Comparison of ENCODE assay signal across 16 cellular contexts in genomic region chr2:162063281-162063680, GRCh38. TPM values are rescaled to one million over a fixed set of nuclear protein-coding genes. Genes with fewer than 3 reads are reported as not detected.
A peak's percentile ranks its signal among the peaks of the same experiment; 100 is the strongest.
DNase-seq lines count a peak whose midpoint lies in the region; ATAC-seq and TF ChIP-seq lines count a peak whose summit lies in the region.
"Had no signal": no experiment of that assay in that cellular context is flagged by ENCODE, and none has a peak within 500 bp of the region (broad histone marks: within the 10 kb centered on the region; RNA-seq: fewer than 3 reads in every experiment).

No MANE protein-coding gene starts in this region.

- H3K9me3 Mint-ChIP-seq in activated CD4-positive, alpha-beta T cell treated with anti-CD3 and anti-CD28 coated beads for 36 hours (ENCODE audit: low read depth) = no peaks in the 10 kb centered on the region
- no peaks in the 10 kb centered on the region for H3K9me3 Mint-ChIP-seq in activated T-helper 1 cell treated with anti-CD3 and anti-CD28 coated beads, Interleukin-12 subunit alpha, Interleukin-12 subunit beta, Interleukin-2, Interleukin-4 antibody, amounts not matched to agents 30 ng/mL and 10 ng/mL and 1 ng/mL, durations not matched to agents 14 hours and 24 hours and 36 hours
- peaks cover 1% of the 10 kb centered on the region for H3K9me3 Mint-ChIP-seq in memory B cell

- no peaks in the 10 kb centered on the region for H3K36me3 ChIP-seq in suprapubic skin
- no peaks in the 10 kb centered on the region for H3K36me3 ChIP-seq in transverse colon
- H3K36me3 ChIP-seq: sigmoid colon, WERI-Rb-1 had no signal

- H3K27me3 Mint-ChIP-seq in activated CD4-positive, alpha-beta T cell treated with anti-CD3 and anti-CD28 coated beads for 36 hours = no peaks in the 10 kb centered on the region
- H3K27me3 Mint-ChIP-seq in activated T-helper 1 cell treated with anti-CD3 and anti-CD28 coated beads, Interleukin-12 subunit alpha, Interleukin-12 subunit beta, Interleukin-2, Interleukin-4 antibody, amounts not matched to agents 30 ng/mL and 10 ng/mL and 1 ng/mL, durations not matched to agents 14 hours and 24 hours and 36 hours (ENCODE audit: insufficient read depth) = no peaks in the 10 kb centered on the region
- H3K27me3 Mint-ChIP-seq in memory B cell = no peaks in the 10 kb centered on the region

- CTCF ChIA-PET in activated CD4-positive, alpha-beta T cell treated with anti-CD3 and anti-CD28 coated beads for 36 hours (lab: Charles Lee) = interaction anchor here (0.7 kb wide), 1 partner anchor 61 kb away, joined by 4 read pairs; no protein-coding TSS in a partner anchor

- H3K27ac ChIP-seq in suprapubic skin (no peak overlapping the region), transverse colon (no peak overlapping the region)
- H3K27ac ChIP-seq: body of pancreas, sigmoid colon, WERI-Rb-1 had no signal

- peak; percentile 20 for ATAC-seq in activated CD4-positive, alpha-beta T cell treated with anti-CD3 and anti-CD28 coated beads for 36 hours
- ATAC-seq in GM18505 (IDR thresholded peaks at IDR 0.05; ENCODE audit: unreplicated experiment) (peak; percentile 7), memory B cell (ENCODE audit: low read depth) (peak; percentile 10), SK-N-SH treated with all-trans-retinoic acid at 6 μM for 48 hours (no peak)
- ATAC-seq: body of pancreas had no signal

- POLR2A ChIA-PET in activated CD4-positive, alpha-beta T cell treated with anti-CD3 and anti-CD28 coated beads for 36 hours (lab: Charles Lee) = no interaction called here

- TF ChIP-seq POLR2A in GM18505 (IDR thresholded peaks at IDR 0.05; ENCODE audit: borderline replicate concordance, extremely low read depth, insufficient read depth, insufficient read length) (no peak), suprapubic skin (IDR thresholded peaks at IDR 0.05) (no peak), transverse colon (IDR thresholded peaks at IDR 0.05) (no peak)

- H3K4me3 Mint-ChIP-seq in activated CD4-positive, alpha-beta T cell treated with anti-CD3 and anti-CD28 coated beads for 36 hours = peak overlapping the region; percentile 34
- peak overlapping the region; percentile 77 for H3K4me3 Mint-ChIP-seq in activated T-helper 1 cell treated with anti-CD3 and anti-CD28 coated beads, Interleukin-12 subunit alpha, Interleukin-12 subunit beta, Interleukin-2, Interleukin-4 antibody, amounts not matched to agents 30 ng/mL and 10 ng/mL and 1 ng/mL, durations not matched to agents 14 hours and 24 hours and 36 hours
- peak overlapping the region; percentile 12 for H3K4me3 Mint-ChIP-seq in memory B cell

- TF ChIP-seq EP300 in suprapubic skin (IDR thresholded peaks at IDR 0.05) = no peak
- TF ChIP-seq EP300 in transverse colon (IDR thresholded peaks at IDR 0.05; ENCODE audit: low read depth) = no peak

- intact Hi-C loops in activated CD4-positive, alpha-beta T cell treated with anti-CD3 and anti-CD28 coated beads for 36 hours (cut with DNase I, micrococcal nuclease) = loop anchor here (1.0 kb wide), 1 partner anchor 9 kb away; no protein-coding TSS in a partner anchor
- intact Hi-C loops in activated T-helper 1 cell treated with anti-CD3 and anti-CD28 coated beads, Interleukin-12 subunit alpha, Interleukin-12 subunit beta, Interleukin-2, Interleukin-4 antibody, amounts not matched to agents 30 ng/mL and 10 ng/mL and 1 ng/mL, durations not matched to agents 14 hours and 24 hours and 36 hours (cut with micrococcal nuclease) = loop anchor here (1.0 kb wide), 1 partner anchor 9 kb away; no protein-coding TSS in a partner anchor
- intact Hi-C loops in transverse colon (cut with DNase I; ENCODE audit: low total_unique reads) = no loop called here

- no peak for TF ChIP-seq CTCF in suprapubic skin (IDR thresholded peaks at IDR 0.05)
- TF ChIP-seq CTCF in transverse colon (IDR thresholded peaks at IDR 0.05) = no peak

- H3K9me3 ChIP-seq in suprapubic skin (no peaks in the 10 kb centered on the region), transverse colon (no peaks in the 10 kb centered on the region)
- H3K9me3 ChIP-seq: body of pancreas, sigmoid colon had no signal

- H3K4me3 ChIP-seq in suprapubic skin (no peak overlapping the region), transverse colon (no peak overlapping the region)
- H3K4me3 ChIP-seq: body of pancreas, lung, sigmoid colon had no signal

- WGBS in suprapubic skin = 21% methylated on average over 2 of the region's 2 CpGs
- 73 to 79% methylated on average over 2 of the region's 2 CpGs for WGBS in transverse colon (ENCODE audit: low coverage in 1 of 2), 2 donors

- in situ Hi-C loops in transverse colon (cut with MboI; ENCODE audit: low pct_ligation_motif_present in 1 of 4, low pct_unique_long_range_greater_than_20kb in 1 of 4, low sequenced_read_pairs in 3 of 4) = no loop called here

- peaks cover 59% of the 10 kb centered on the region for H3K4me1 Mint-ChIP-seq in activated CD4-positive, alpha-beta T cell treated with anti-CD3 and anti-CD28 coated beads for 36 hours
- H3K4me1 Mint-ChIP-seq in activated T-helper 1 cell treated with anti-CD3 and anti-CD28 coated beads, Interleukin-12 subunit alpha, Interleukin-12 subunit beta, Interleukin-2, Interleukin-4 antibody, amounts not matched to agents 30 ng/mL and 10 ng/mL and 1 ng/mL, durations not matched to agents 14 hours and 24 hours and 36 hours (ENCODE audit: low read depth) = peaks cover 93% of the 10 kb centered on the region
- H3K4me1 Mint-ChIP-seq in memory B cell = peaks cover 25% of the 10 kb centered on the region

- DNase-seq in activated CD4-positive, alpha-beta T cell treated with anti-CD3 and anti-CD28 coated beads for 36 hours = peak; percentile 18
- no peak for DNase-seq in activated CD4-positive, alpha-beta T cell treated with anti-CD3 and anti-CD28 coated beads for 48 hours
- no peak for DNase-seq in activated T-helper 1 cell treated with anti-CD3 and anti-CD28 coated beads, Interleukin-12 subunit alpha, Interleukin-12 subunit beta, Interleukin-2, Interleukin-4 antibody, amounts not matched to agents 30 ng/mL and 10 ng/mL and 1 ng/mL, durations not matched to agents 14 hours and 24 hours and 36 hours (ENCODE audit: low spot score)
- DNase-seq in memory B cell (ENCODE audit: low spot score in 2 of 2) (no peak), suprapubic skin (ENCODE audit: low spot score in 2 of 2) (no peak), transverse colon (no peak)
- DNase-seq: ACHN; body of pancreas; effector CD4-positive, alpha-beta T cell; foreskin fibroblast; NCI-H1930; sigmoid colon; WERI-Rb-1 had no signal

- peaks cover under 1% of the 10 kb centered on the region for H3K36me3 Mint-ChIP-seq in activated CD4-positive, alpha-beta T cell treated with anti-CD3 and anti-CD28 coated beads for 36 hours (ENCODE audit: low read depth)
- H3K36me3 Mint-ChIP-seq in activated T-helper 1 cell treated with anti-CD3 and anti-CD28 coated beads, Interleukin-12 subunit alpha, Interleukin-12 subunit beta, Interleukin-2, Interleukin-4 antibody, amounts not matched to agents 30 ng/mL and 10 ng/mL and 1 ng/mL, durations not matched to agents 14 hours and 24 hours and 36 hours (ENCODE audit: low read depth) = peaks cover 52% of the 10 kb centered on the region
- no peaks in the 10 kb centered on the region for H3K36me3 Mint-ChIP-seq in memory B cell

- H3K27ac Mint-ChIP-seq in activated CD4-positive, alpha-beta T cell treated with anti-CD3 and anti-CD28 coated beads for 36 hours = peak overlapping the region; percentile 72
- H3K27ac Mint-ChIP-seq in activated T-helper 1 cell treated with anti-CD3 and anti-CD28 coated beads, Interleukin-12 subunit alpha, Interleukin-12 subunit beta, Interleukin-2, Interleukin-4 antibody, amounts not matched to agents 30 ng/mL and 10 ng/mL and 1 ng/mL, durations not matched to agents 14 hours and 24 hours and 36 hours = peak overlapping the region; percentile 94
- peak overlapping the region; percentile 62 for H3K27ac Mint-ChIP-seq in memory B cell

- H3K4me1 ChIP-seq in suprapubic skin = no peaks in the 10 kb centered on the region
- peaks cover 0 to 13% (median 7%) of the 10 kb centered on the region in 4 donors for H3K4me1 ChIP-seq in transverse colon
- H3K4me1 ChIP-seq: body of pancreas had no signal

- H3K27me3 ChIP-seq in suprapubic skin (no peaks in the 10 kb centered on the region), transverse colon (no peaks in the 10 kb centered on the region)
- H3K27me3 ChIP-seq: body of pancreas, sigmoid colon had no signal

TF ChIP-seq in SK-N-SH treated with all-trans-retinoic acid at 6 μM for 48 hours, 23 proteins besides CTCF, POLR2A, EP300 and RAD21 (continues in another document):
- TF ChIP-seq ZNF8 (CRISPR knock-in tag; IDR thresholded peaks at IDR 0.05) = no peak
- TF ChIP-seq TCF4 (CRISPR knock-in tag; IDR thresholded peaks at IDR 0.05; ENCODE audit: borderline replicate concordance) = no peak
- TF ChIP-seq CREB5 (CRISPR knock-in tag; IDR thresholded peaks at IDR 0.05; ENCODE audit: low read depth) = no peak
- no peak for TF ChIP-seq SNAI2 (CRISPR knock-in tag; IDR thresholded peaks at IDR 0.05)

RNA-seq across cellular contexts. Expression of gene DPP4, which starts 10.7 kb away (rescaled TPM):
- 10 to 100 TPM; 15.9 to 22.4 TPM for total RNA-seq in activated CD4-positive, alpha-beta T cell treated with anti-CD3 and anti-CD28 coated beads for 36 hours
- 94.4 and 99.9 TPM in 2 replicates for total RNA-seq in activated T-helper 1 cell treated with anti-CD3 and anti-CD28 coated beads, Interleukin-12 subunit alpha, Interleukin-12 subunit beta, Interleukin-2, Interleukin-4 antibody, amounts not matched to agents 30 ng/mL and 10 ng/mL and 1 ng/mL, durations not matched to agents 14 hours and 24 hours and 36 hours
- total RNA-seq in suprapubic skin (1 to 10 TPM; 1.6 to 5.3 (median 3.8) TPM), transverse colon (10 to 100 TPM in 1 of 4 donors, 1 to 10 TPM in 3; 1.6 to 12.7 (median 7.0) TPM)

Comparison
In these comparisons a context has a peak if more than half of its experiments do, and no peak if none do; other contexts are left out.
1. H3K4me3 Mint-ChIP-seq: peak in every context shown above with its lines; median percentile 77 in activated T-helper 1 cell treated with anti-CD3 and anti-CD28 coated beads, Interleukin-12 subunit alpha, Interleukin-12 subunit beta, Interleukin-2, Interleukin-4 antibody, amounts not matched to agents 30 ng/mL and 10 ng/mL and 1 ng/mL, durations not matched to agents 14 hours and 24 hours and 36 hours; 34 in activated CD4-positive, alpha-beta T cell treated with anti-CD3 and anti-CD28 coated beads for 36 hours; 12 in memory B cell.